Comparison of ENCODE assay signal across 27 cellular contexts in genomic region chr1:117479086-117479485, GRCh38.
"Had no signal": no experiment of that assay in that cellular context is flagged by ENCODE, and none has a peak within 500 bp of the region (broad histone marks: within the 10 kb centered on the region; RNA-seq: fewer than 3 reads in every experiment).

No MANE protein-coding gene starts in this region.

- H3K27ac ChIP-seq: stomach, suprapubic skin, testis, thoracic aorta, thyroid gland, tibial artery, tibial nerve, transverse colon, upper lobe of left lung, upper lobe of right lung, uterus, vagina had no signal

- FAIRE-seq: urothelium cell line had no signal

- H3K4me1 ChIP-seq: stomach, suprapubic skin, testis, thyroid gland, tibial artery, tibial nerve, transverse colon, upper lobe of left lung, upper lobe of right lung, uterus, vagina had no signal

- H3K36me3 ChIP-seq: thoracic aorta, thyroid gland, upper lobe of right lung, uterus had no signal

- ATAC-seq: stimulated activated effector memory CD8-positive, alpha-beta T cell treated with anti-CD3 and anti-CD28 coated beads, Interleukin-12 subunit alpha, Interleukin-12 subunit beta, amount 100 ng/mL, for 72 hours; stimulated activated memory B cell treated with anti-CD40 and anti-IgM and Interleukin-4, amounts not matched to agents 10 μg/mL and 1 μg/mL and 100 μg/mL, for 72 hours; stimulated activated naive B cell treated with anti-CD40 and anti-IgM and Interleukin-4, amounts not matched to agents 10 μg/mL and 1 μg/mL and 100 μg/mL, for 72 hours; stimulated activated naive CD8-positive, alpha-beta T cell treated with anti-CD3 and anti-CD28 coated beads, Interleukin-15, amount 100 ng/mL, for 72 hours; stimulated activated naive CD8-positive, alpha-beta T cell treated with anti-CD3 and anti-CD28 coated beads, Interleukin-15, Interleukin-2, amounts not matched to agents 100 U/mL and 50 U/mL, for 24 hours; upper lobe of right lung had no signal

- H3K27me3 ChIP-seq: stomach, suprapubic skin, testis, thyroid gland, tibial artery, tibial nerve, transverse colon, upper lobe of left lung, upper lobe of right lung, uterus, vagina had no signal

- DNase-seq: stimulated activated CD4-positive, alpha-beta T cell treated with anti-CD3 and anti-CD28 coated beads, Interleukin-2, amount 100 ng/mL, for 48 hours; stimulated activated CD4-positive, alpha-beta T cell treated with anti-CD3 and anti-CD28 coated beads, Interleukin-4, amount 100 ng/mL, for 1 hour; stimulated activated CD4-positive, alpha-beta T cell treated with anti-CD3 and anti-CD28 coated beads, Interleukin-4, amount 100 ng/mL, for 24 hours; stimulated activated CD4-positive, alpha-beta T cell treated with anti-CD3 and anti-CD28 coated beads, Interleukin-4, amount 100 ng/mL, for 4 hours; stimulated activated CD8-positive, alpha-beta memory T cell treated with anti-CD3 and anti-CD28 coated beads, Interleukin-4, amount 100 ng/mL, for 48 hours; stimulated activated naive B cell treated with anti-CD40 and anti-IgM and Interleukin-4, amounts not matched to agents 10 μg/mL and 1 μg/mL and 100 μg/mL, for 72 hours; stimulated activated naive CD4-positive, alpha-beta T cell; stimulated activated naive CD4-positive, alpha-beta T cell treated with Interleukin-2 at 50 U/mL for 16 hours; stimulated activated naive CD8-positive, alpha-beta T cell treated with anti-CD3 and anti-CD28 coated beads, Interleukin-15, amount 100 ng/mL, for 72 hours; stimulated activated naive CD8-positive, alpha-beta T cell treated with anti-CD3 and anti-CD28 coated beads, Interleukin-15, Interleukin-2, amounts not matched to agents 100 U/mL and 50 U/mL, for 24 hours; stomach; substantia nigra; testis; thyroid gland; tibial artery; transverse colon; trophoblast cell; upper lobe of left lung; upper lobe of right lung; uterus had no signal

- H3K4me3 ChIP-seq: stomach, suprapubic skin, testis, thoracic aorta, thyroid gland, tibial artery, tibial nerve, transverse colon, upper lobe of left lung, upper lobe of right lung, uterus, vagina had no signal

- H3K9me3 ChIP-seq: suprapubic skin, testis, thoracic aorta, thyroid gland, tibial artery, upper lobe of left lung, upper lobe of right lung, uterus, vagina had no signal
